Comparison of ENCODE assay signal across 7 cellular contexts in genomic region chr3:126287536-126288181, GRCh38.
DNase-seq lines count a peak whose midpoint lies in the region; ATAC-seq, FAIRE-seq and TF ChIP-seq lines count a peak whose summit lies in the region.

No MANE protein-coding gene starts in this region.

- H2AFZ ChIP-seq in astrocyte (ENCODE audit: low read depth, low read length): peak overlapping the region; percentile 79

- TF ChIP-seq CTCF in astrocyte (IDR thresholded peaks at IDR 0.05; ENCODE audit: insufficient read depth, low read depth, low read length): no peak

- H3K4me1 ChIP-seq in astrocyte (ENCODE audit: insufficient read depth, low read length): peaks cover 10% of the 10 kb centered on the region

- peak overlapping the region; percentile 69 for H3K9ac ChIP-seq in astrocyte (ENCODE audit: low read length)

- peak overlapping the region; percentile 91 for H3K4me2 ChIP-seq in astrocyte (ENCODE audit: low read length)

- H4K20me1 ChIP-seq in astrocyte (ENCODE audit: insufficient read depth, low read length): no peaks in the 10 kb centered on the region

- peaks cover 1% of the 10 kb centered on the region for H3K4me1 Mint-ChIP-seq in astrocyte (ENCODE audit: low read depth, unreplicated experiment)

- H3K27me3 Mint-ChIP-seq in astrocyte (ENCODE audit: low read depth, unreplicated experiment): peaks cover 34% of the 10 kb centered on the region

- no peak for ATAC-seq in HG02852 (IDR thresholded peaks at IDR 0.05; ENCODE audit: unreplicated experiment)

- peak overlapping the region; percentile 58 for H3K4me3 ChIP-seq in astrocyte (ENCODE audit: insufficient read depth, low read depth, low read length)

- no peak for FAIRE-seq in astrocyte (lab: Jason Lieb, UNC)

- H3K9me3 ChIP-seq in astrocyte (ENCODE audit: insufficient read depth, low read depth, low read length): no peaks in the 10 kb centered on the region

- H3K27ac Mint-ChIP-seq in astrocyte (ENCODE audit: unreplicated experiment): no peak overlapping the region

- no peaks in the 10 kb centered on the region for H3K36me3 ChIP-seq in astrocyte (ENCODE audit: insufficient read depth, low read length)

- no peaks in the 10 kb centered on the region for H3K36me3 Mint-ChIP-seq in astrocyte (ENCODE audit: low read depth, unreplicated experiment)

- H3K9me3 Mint-ChIP-seq in astrocyte (ENCODE audit: unreplicated experiment): no peaks in the 10 kb centered on the region

- H3K79me2 ChIP-seq in astrocyte (ENCODE audit: insufficient read depth, low read length): no peaks in the 10 kb centered on the region

- H3K27me3 ChIP-seq in astrocyte (ENCODE audit: insufficient read depth, low read length): peaks cover 40% of the 10 kb centered on the region

- no peak overlapping the region for H3K27ac ChIP-seq in astrocyte (ENCODE audit: low read depth, low read length)

- peak overlapping the region; percentile 54 for H3K4me3 Mint-ChIP-seq in astrocyte (ENCODE audit: unreplicated experiment)

- DNase-seq in LHCN-M2 (ENCODE audit: low read depth): peak; percentile 41
- DNase-seq in astrocyte (ENCODE audit: low read depth): peak; percentile 42
- peak in 46 of 51 donors; percentile 31 to 89 (median 68) for DNase-seq in hypothalamus (lab: John Stamatoyannopoulos, UW)
- DNase-seq in putamen (ENCODE audit: low spot score): peak; percentile 77
- no peak for DNase-seq in activated naive CD4-positive, alpha-beta T cell (lab: John Stamatoyannopoulos, UW)
- DNase-seq in CD1c-positive myeloid dendritic cell (ENCODE audit: extremely low spot score): no peak

Comparison
In these comparisons a context has a peak if more than half of its experiments do, and no peak if none do; other contexts are left out.
1. DNase-seq: peak in LHCN-M2 (single experiment), astrocyte (single experiment), hypothalamus (46 of 51) and putamen (single experiment); none in activated naive CD4-positive, alpha-beta T cell (0 of 4) and CD1c-positive myeloid dendritic cell (single experiment).